ENCODE assay signal across 1 cellular context in genomic region chr10:99732033-99732912, GRCh38.
A peak's percentile ranks its signal among the peaks of the same experiment; 100 is the strongest.
TF ChIP-seq lines count a peak whose summit lies in the region.

Gene COX15 (minus strand): TSS chr10:99732127. CDS start chr10:99732049, 78 bp downstream.
Gene CUTC (plus strand): TSS chr10:99732234. CDS start chr10:99732349, 115 bp downstream.

TF ChIP-seq in K562, 482 proteins besides CTCF, POLR2A, EP300 and RAD21 (continued from another document and continues in another):
- no peak for TF ChIP-seq ZNF609 (CRISPR knock-in tag; IDR thresholded peaks at IDR 0.05; ENCODE audit: borderline replicate concordance)
- TF ChIP-seq EGR1 (conservative IDR thresholded peaks at IDR 0.05): peak; percentile 69
- no peak for TF ChIP-seq SP2 (IDR thresholded peaks at IDR 0.05; ENCODE audit: extremely low read depth, low read depth, low read length, poor library complexity, severe bottlenecking)
- no peak for TF ChIP-seq ZNF583 (CRISPR knock-in tag; IDR thresholded peaks at IDR 0.05)
- TF ChIP-seq ADNP (tag; IDR thresholded peaks at IDR 0.05): no peak
- peak; percentile 98 for TF ChIP-seq NR2C2 (CRISPR knock-in tag; IDR thresholded peaks at IDR 0.05)
- TF ChIP-seq NR2C2 (tag; IDR thresholded peaks at IDR 0.05): peak; percentile 99
- TF ChIP-seq RBBP5 (IDR thresholded peaks at IDR 0.05; ENCODE audit: borderline replicate concordance, insufficient read depth, low read length, poor library complexity, severe bottlenecking): peak; percentile 87
- TF ChIP-seq PTRF (tag; IDR thresholded peaks at IDR 0.05): no peak
- no peak for TF ChIP-seq ZNF232 (CRISPR knock-in tag; IDR thresholded peaks at IDR 0.05)
- TF ChIP-seq MNT (conservative IDR thresholded peaks at IDR 0.05): peak; percentile 52 to 74
- TF ChIP-seq, protein P1, sequence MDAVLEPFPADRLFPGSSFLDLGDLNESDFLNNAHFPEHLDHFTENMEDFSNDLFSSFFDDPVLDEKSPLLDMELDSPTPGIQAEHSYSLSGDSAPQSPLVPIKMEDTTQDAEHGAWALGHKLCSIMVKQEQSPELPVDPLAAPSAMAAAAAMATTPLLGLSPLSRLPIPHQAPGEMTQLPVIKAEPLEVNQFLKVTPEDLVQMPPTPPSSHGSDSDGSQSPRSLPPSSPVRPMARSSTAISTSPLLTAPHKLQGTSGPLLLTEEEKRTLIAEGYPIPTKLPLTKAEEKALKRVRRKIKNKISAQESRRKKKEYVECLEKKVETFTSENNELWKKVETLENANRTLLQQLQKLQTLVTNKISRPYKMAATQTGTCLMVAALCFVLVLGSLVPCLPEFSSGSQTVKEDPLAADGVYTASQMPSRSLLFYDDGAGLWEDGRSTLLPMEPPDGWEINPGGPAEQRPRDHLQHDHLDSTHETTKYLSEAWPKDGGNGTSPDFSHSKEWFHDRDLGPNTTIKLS (IDR thresholded peaks at IDR 0.05; ENCODE audit: borderline replicate concordance, low read depth): peak; percentile 59; the same call in 1 of the 2 replicates
- TF ChIP-seq TCFL5 (CRISPR knock-in tag; conservative IDR thresholded peaks at IDR 0.05): no peak
- TF ChIP-seq SIN3A (IDR thresholded peaks at IDR 0.05; ENCODE audit: borderline replicate concordance in 2 of 2, control insufficient read depth in 1 of 2, low read depth in 2 of 2, low read length in 2 of 2): peak; percentile 9 to 20; a peak in 1 of 4 replicates
- no peak for TF ChIP-seq GATAD2B (IDR thresholded peaks at IDR 0.05; ENCODE audit: borderline replicate concordance)
- TF ChIP-seq HCFC1 (IDR thresholded peaks at IDR 0.05; ENCODE audit: low read depth, low read length): peak; percentile 64
- no peak for TF ChIP-seq ZNF77 (CRISPR knock-in tag; IDR thresholded peaks at IDR 0.05)
- no peak for TF ChIP-seq GMEB1 (CRISPR knock-in tag; IDR thresholded peaks at IDR 0.05)
- TF ChIP-seq, protein P2, sequence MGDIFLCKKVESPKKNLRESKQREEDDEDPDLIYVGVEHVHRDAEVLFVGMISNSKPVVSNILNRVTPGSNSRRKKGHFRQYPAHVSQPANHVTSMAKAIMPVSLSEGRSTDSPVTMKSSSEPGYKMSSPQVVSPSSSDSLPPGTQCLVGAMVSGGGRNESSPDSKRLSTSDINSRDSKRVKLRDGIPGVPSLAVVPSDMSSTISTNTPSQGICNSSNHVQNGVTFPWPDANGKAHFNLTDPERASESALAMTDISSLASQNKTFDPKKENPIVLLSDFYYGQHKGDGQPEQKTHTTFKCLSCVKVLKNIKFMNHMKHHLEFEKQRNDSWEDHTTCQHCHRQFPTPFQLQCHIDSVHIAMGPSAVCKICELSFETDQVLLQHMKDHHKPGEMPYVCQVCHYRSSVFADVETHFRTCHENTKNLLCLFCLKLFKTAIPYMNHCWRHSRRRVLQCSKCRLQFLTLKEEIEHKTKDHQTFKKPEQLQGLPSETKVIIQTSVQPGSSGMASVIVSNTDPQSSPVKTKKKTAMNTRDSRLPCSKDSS (IDR thresholded peaks at IDR 0.05; ENCODE audit: low read depth, partially characterized antibody): no peak
- TF ChIP-seq HDGF (IDR thresholded peaks at IDR 0.05): no peak
- TF ChIP-seq, protein P3, sequence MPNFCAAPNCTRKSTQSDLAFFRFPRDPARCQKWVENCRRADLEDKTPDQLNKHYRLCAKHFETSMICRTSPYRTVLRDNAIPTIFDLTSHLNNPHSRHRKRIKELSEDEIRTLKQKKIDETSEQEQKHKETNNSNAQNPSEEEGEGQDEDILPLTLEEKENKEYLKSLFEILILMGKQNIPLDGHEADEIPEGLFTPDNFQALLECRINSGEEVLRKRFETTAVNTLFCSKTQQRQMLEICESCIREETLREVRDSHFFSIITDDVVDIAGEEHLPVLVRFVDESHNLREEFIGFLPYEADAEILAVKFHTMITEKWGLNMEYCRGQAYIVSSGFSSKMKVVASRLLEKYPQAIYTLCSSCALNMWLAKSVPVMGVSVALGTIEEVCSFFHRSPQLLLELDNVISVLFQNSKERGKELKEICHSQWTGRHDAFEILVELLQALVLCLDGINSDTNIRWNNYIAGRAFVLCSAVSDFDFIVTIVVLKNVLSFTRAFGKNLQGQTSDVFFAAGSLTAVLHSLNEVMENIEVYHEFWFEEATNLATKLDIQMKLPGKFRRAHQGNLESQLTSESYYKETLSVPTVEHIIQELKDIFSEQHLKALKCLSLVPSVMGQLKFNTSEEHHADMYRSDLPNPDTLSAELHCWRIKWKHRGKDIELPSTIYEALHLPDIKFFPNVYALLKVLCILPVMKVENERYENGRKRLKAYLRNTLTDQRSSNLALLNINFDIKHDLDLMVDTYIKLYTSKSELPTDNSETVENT (CRISPR knock-in tag; IDR thresholded peaks at IDR 0.05): no peak
- TF ChIP-seq ZNF584 (CRISPR knock-in tag; IDR thresholded peaks at IDR 0.05; ENCODE audit: low read depth): no peak; the same call in 1 of the 2 replicates
- TF ChIP-seq DIDO1 (tag; IDR thresholded peaks at IDR 0.05; ENCODE audit: low read depth): 0 out of 2 replicates have a peak, but pooled peaks have one; percentile 43
- 0 out of 2 replicates have a peak, but pooled peaks have one; percentile 44 for TF ChIP-seq ZNF197 (CRISPR knock-in tag; IDR thresholded peaks at IDR 0.05; ENCODE audit: low read depth)
- TF ChIP-seq ATF7 (IDR thresholded peaks at IDR 0.05): 0 out of 2 replicates have a peak, but pooled peaks have one; percentile 34
- no peak for TF ChIP-seq TRIM28 (IDR thresholded peaks at IDR 0.05)
- TF ChIP-seq, protein P4, sequence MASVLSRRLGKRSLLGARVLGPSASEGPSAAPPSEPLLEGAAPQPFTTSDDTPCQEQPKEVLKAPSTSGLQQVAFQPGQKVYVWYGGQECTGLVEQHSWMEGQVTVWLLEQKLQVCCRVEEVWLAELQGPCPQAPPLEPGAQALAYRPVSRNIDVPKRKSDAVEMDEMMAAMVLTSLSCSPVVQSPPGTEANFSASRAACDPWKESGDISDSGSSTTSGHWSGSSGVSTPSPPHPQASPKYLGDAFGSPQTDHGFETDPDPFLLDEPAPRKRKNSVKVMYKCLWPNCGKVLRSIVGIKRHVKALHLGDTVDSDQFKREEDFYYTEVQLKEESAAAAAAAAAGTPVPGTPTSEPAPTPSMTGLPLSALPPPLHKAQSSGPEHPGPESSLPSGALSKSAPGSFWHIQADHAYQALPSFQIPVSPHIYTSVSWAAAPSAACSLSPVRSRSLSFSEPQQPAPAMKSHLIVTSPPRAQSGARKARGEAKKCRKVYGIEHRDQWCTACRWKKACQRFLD (CRISPR knock-in tag; IDR thresholded peaks at IDR 0.05): peak; percentile 81; the same call in 1 of the 2 replicates
- no peak for TF ChIP-seq CGGBP1 (CRISPR knock-in tag; IDR thresholded peaks at IDR 0.05)
- peak; percentile 74; the same call in 1 of the 2 replicates for TF ChIP-seq ZNF766 (CRISPR knock-in tag; conservative IDR thresholded peaks at IDR 0.05)
- TF ChIP-seq ZNF79 (CRISPR knock-in tag; IDR thresholded peaks at IDR 0.05; ENCODE audit: low read depth): no peak
- TF ChIP-seq JUND (IDR thresholded peaks at IDR 0.05; ENCODE audit: borderline replicate concordance, low read depth, low read length): no peak; the same call in 1 of the 2 replicates
- TF ChIP-seq JUND (tag; IDR thresholded peaks at IDR 0.05; ENCODE audit: borderline replicate concordance, low read depth, low read length): peak; percentile 37; the same call in 1 of the 3 replicates
- no peak for TF ChIP-seq GTF2A2 (tag; IDR thresholded peaks at IDR 0.05)
- TF ChIP-seq ZBTB12 (CRISPR knock-in tag; IDR thresholded peaks at IDR 0.05): no peak
